In the genomic region with DNA sequence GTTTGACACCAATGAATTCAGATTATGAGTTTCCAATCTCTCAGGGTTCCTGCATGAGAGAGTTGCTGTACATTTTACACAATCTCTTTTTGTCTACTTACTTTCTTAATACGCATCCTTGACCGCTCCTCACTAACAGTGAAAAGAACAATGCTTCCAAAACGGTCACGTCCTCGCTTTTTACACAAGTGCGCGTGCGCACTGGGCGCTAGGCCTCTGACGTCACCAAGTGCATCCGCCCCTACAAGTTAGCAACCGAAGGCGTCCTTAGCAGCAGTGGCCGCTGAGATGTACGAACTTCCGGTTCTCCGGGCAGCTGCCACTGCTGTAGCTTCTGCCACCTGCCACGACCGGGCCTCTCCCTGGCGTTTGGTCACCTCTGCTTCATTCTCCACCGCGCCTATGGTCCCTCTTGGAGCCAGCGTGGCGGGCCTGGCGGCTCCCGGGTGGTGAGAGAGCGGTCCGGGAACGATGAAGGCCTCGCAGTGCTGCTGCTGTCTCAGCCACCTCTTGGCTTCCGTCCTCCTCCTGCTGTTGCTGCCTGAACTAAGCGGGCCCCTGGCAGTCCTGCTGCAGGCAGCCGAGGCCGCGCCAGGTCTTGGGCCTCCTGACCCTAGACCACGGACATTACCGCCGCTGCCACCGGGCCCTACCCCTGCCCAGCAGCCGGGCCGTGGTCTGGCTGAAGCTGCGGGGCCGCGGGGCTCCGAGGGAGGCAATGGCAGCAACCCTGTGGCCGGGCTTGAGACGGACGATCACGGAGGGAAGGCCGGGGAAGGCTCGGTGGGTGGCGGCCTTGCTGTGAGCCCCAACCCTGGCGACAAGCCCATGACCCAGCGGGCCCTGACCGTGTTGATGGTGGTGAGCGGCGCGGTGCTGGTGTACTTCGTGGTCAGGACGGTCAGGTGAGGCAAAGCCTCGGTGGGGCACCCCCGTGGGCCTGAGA, we compare ENCODE assay signal across 8 cellular contexts. TPM values are rescaled to one million over a fixed set of nuclear protein-coding genes. Genes with fewer than 3 reads are reported as not detected.
DNase-seq lines count a peak whose midpoint lies in the region; ATAC-seq and TF ChIP-seq lines count a peak whose summit lies in the region.

A gene (plus strand): TSS at position 315 of the 946 bp plus-strand sequence. CDS start 157 bp downstream, at position 472.

- peaks cover 18% of the 10 kb centered on the region for H3K4me1 Mint-ChIP-seq in activated T-helper 17 cell treated with anti-CD3 and anti-CD28 coated beads, Interleukin-2, amount 50 U/mL, for 72 hours
- H3K4me1 Mint-ChIP-seq in naive thymus-derived CD8-positive, alpha-beta T cell, result peaks cover 12 to 51% (median 38%) of the 10 kb centered on the region in 4 donors

- H3K36me3 Mint-ChIP-seq in activated T-helper 17 cell treated with anti-CD3 and anti-CD28 coated beads, Interleukin-2, amount 50 U/mL, for 72 hours (ENCODE audit: low read depth), result peaks cover 25% of the 10 kb centered on the region
- peaks cover 6 to 24% (median 17%) of the 10 kb centered on the region in 3 donors for H3K36me3 Mint-ChIP-seq in naive thymus-derived CD8-positive, alpha-beta T cell

- TF ChIP-seq CTCF in fibroblast of lung (conservative IDR thresholded peaks at IDR 0.05 in 1 of 2, IDR thresholded peaks at IDR 0.05 in 1 of 2; ENCODE audit: low read depth in 1 of 2, low read length in 2 of 2), result no peak

- H3K4me3 Mint-ChIP-seq in activated T-helper 17 cell treated with anti-CD3 and anti-CD28 coated beads, Interleukin-2, amount 50 U/mL, for 72 hours, result peak within 1 kb of the TSS; percentile 90
- peak within 1 kb of the TSS; percentile 95 to 100 (median 99) for H3K4me3 Mint-ChIP-seq in naive thymus-derived CD8-positive, alpha-beta T cell

- H3K79me2 ChIP-seq in Karpas-422 (ENCODE audit: low read length), result no peaks in the 10 kb centered on the region
- peaks cover 8% of the 10 kb centered on the region for H3K79me2 ChIP-seq in fibroblast of lung (ENCODE audit: control insufficient read depth, insufficient read depth, low read length)

- POLR2A ChIA-PET in naive thymus-derived CD8-positive, alpha-beta T cell (lab: Charles Lee), result interaction anchor here (0.6 to 1.4 kb wide), 3 partner anchors 9 to 455 kb away, joined by 3 to 6 read pairs (median 3); a partner anchor contains a TSS

- peak within 1 kb of the TSS; percentile 94 for H3K4me3 ChIP-seq in Karpas-422 (ENCODE audit: low read length)
- H3K4me3 ChIP-seq in fibroblast of lung (replicated peaks in 1 of 4; ENCODE audit: control extremely low read depth in 1 of 4, insufficient read depth in 1 of 4, low read depth in 3 of 4, low read length in 4 of 4), result peak within 1 kb of the TSS; percentile 72 to 91 (median 84)

- peaks cover 4% of the 10 kb centered on the region for H3K27me3 Mint-ChIP-seq in activated T-helper 17 cell treated with anti-CD3 and anti-CD28 coated beads, Interleukin-2, amount 50 U/mL, for 72 hours
- peaks cover 0 to 3% (median 0%) of the 10 kb centered on the region in 5 donors for H3K27me3 Mint-ChIP-seq in naive thymus-derived CD8-positive, alpha-beta T cell

- H3K4me1 ChIP-seq in Karpas-422 (ENCODE audit: low read length) (peaks cover 21% of the 10 kb centered on the region), fibroblast of lung (ENCODE audit: control insufficient read depth, extremely low read depth, insufficient read depth, low read length) (no peaks in the 10 kb centered on the region)

- H3K9me3 Mint-ChIP-seq in activated T-helper 17 cell treated with anti-CD3 and anti-CD28 coated beads, Interleukin-2, amount 50 U/mL, for 72 hours, result peaks cover 17% of the 10 kb centered on the region
- H3K9me3 Mint-ChIP-seq in naive thymus-derived CD8-positive, alpha-beta T cell, result peaks cover 11 to 25% (median 17%) of the 10 kb centered on the region in 9 donors

- DNase-seq in DMS79 treated with DMSO at 0.1 percent for 48 hours (lab: John Stamatoyannopoulos, UW), result peak; percentile 63
- peak; percentile 99 for DNase-seq in Karpas-422
- DNase-seq in RKO (ENCODE audit: low spot score), result peak; percentile 97
- peak; percentile 91 to 98 for DNase-seq in fibroblast of lung (ENCODE audit: low read depth in 2 of 2)
- DNase-seq in naive thymus-derived CD8-positive, alpha-beta T cell, result peak; percentile 84 to 98 (median 94)
- DNase-seq in stimulated activated naive CD4-positive, alpha-beta T cell (lab: John Stamatoyannopoulos, UW), result peak; percentile 91 to 97 (median 92)

- H4K20me1 ChIP-seq in Karpas-422 (ENCODE audit: insufficient read depth, low read depth, low read length), result no peaks in the 10 kb centered on the region
- no peaks in the 10 kb centered on the region for H4K20me1 ChIP-seq in fibroblast of lung (ENCODE audit: control insufficient read depth, extremely low read depth, insufficient read depth, low read length)

- peak within 1 kb of the TSS; percentile 96 for H3K27ac Mint-ChIP-seq in activated T-helper 17 cell treated with anti-CD3 and anti-CD28 coated beads, Interleukin-2, amount 50 U/mL, for 72 hours
- peak within 1 kb of the TSS; percentile 94 to 99 (median 98) for H3K27ac Mint-ChIP-seq in naive thymus-derived CD8-positive, alpha-beta T cell

- H3K27me3 ChIP-seq in Karpas-422 (ENCODE audit: low read length) (no peaks in the 10 kb centered on the region), fibroblast of lung (ENCODE audit: control insufficient read depth, insufficient read depth, low read length) (no peaks in the 10 kb centered on the region)

- H3K36me3 ChIP-seq in Karpas-422 (ENCODE audit: insufficient read depth, low read length) (no peaks in the 10 kb centered on the region), fibroblast of lung (ENCODE audit: control insufficient read depth, insufficient read depth, low read length) (no peaks in the 10 kb centered on the region)

- H3K27ac ChIP-seq in Karpas-422 (ENCODE audit: low read length) (no peak within 1 kb of the TSS), fibroblast of lung (ENCODE audit: insufficient read depth, low read length) (peak within 1 kb of the TSS; percentile 92)

- peak within 1 kb of the TSS; percentile 77 for H3K9ac ChIP-seq in Karpas-422 (ENCODE audit: low read length)
- peak within 1 kb of the TSS; percentile 85 for H3K9ac ChIP-seq in fibroblast of lung (ENCODE audit: insufficient read depth, low read length)

- ATAC-seq in GM21825 (IDR thresholded peaks at IDR 0.05; ENCODE audit: unreplicated experiment), result peak; percentile 98
- peak; percentile 96 for ATAC-seq in activated T-helper 17 cell treated with anti-CD3 and anti-CD28 coated beads, Interleukin-2, amount 50 U/mL, for 72 hours (replicated peaks)
- peak; percentile 86 to 91 for ATAC-seq in naive thymus-derived CD8-positive, alpha-beta T cell

- H3K4me2 ChIP-seq in Karpas-422 (ENCODE audit: low read depth, low read length, poor library complexity, severe bottlenecking), result peak within 1 kb of the TSS; percentile 72
- H3K4me2 ChIP-seq in fibroblast of lung (ENCODE audit: extremely low read depth, insufficient read depth, low read length), result peak within 1 kb of the TSS; percentile 94

- peaks cover 8% of the 10 kb centered on the region; the same call in 1 of the 2 replicates for H3K9me2 ChIP-seq in Karpas-422 (replicated peaks; ENCODE audit: insufficient read depth, low read length)

- H3K9me3 ChIP-seq in Karpas-422 (ENCODE audit: low read length) (no peaks in the 10 kb centered on the region), fibroblast of lung (ENCODE audit: control insufficient read depth, insufficient read depth, low read depth, low read length) (no peaks in the 10 kb centered on the region)

- H2AFZ ChIP-seq in Karpas-422 (ENCODE audit: low read length), result peak within 1 kb of the TSS; percentile 79; the same call in 1 of the 2 replicates
- peak within 1 kb of the TSS; percentile 98 for H2AFZ ChIP-seq in fibroblast of lung (ENCODE audit: low read length)

RNA-seq across cellular contexts. Expression of the gene that starts here (rescaled TPM):
- total RNA-seq in Karpas-422 (2014; rRNA removed; shearing (Covaris generic); ENCODE audit: low replicate concordance), result 4.8 and 9.4 TPM in 2 replicates
- total RNA-seq in activated T-helper 17 cell treated with anti-CD3 and anti-CD28 coated beads, Interleukin-2, amount 50 U/mL, for 72 hours, result 1 to 10 TPM; 6.4 to 7.4 TPM
- 14.9 and 20.0 TPM in 2 replicates for total RNA-seq in fibroblast of lung
- polyA plus RNA-seq in fibroblast of lung, result 7.9 and 9.6 TPM in 2 replicates
- polyA plus RNA-seq in fibroblast of lung (2012), result 9.3 and 11.2 TPM in 2 replicates
- polyA minus RNA-seq in fibroblast of lung (ENCODE audit: low replicate concordance), result 0.51 and 0.67 TPM in 2 replicates
- 1 to 10 TPM; 4.4 to 7.5 TPM for total RNA-seq in naive thymus-derived CD8-positive, alpha-beta T cell
- polyA plus RNA-seq in naive thymus-derived CD8-positive, alpha-beta T cell, result 1 to 10 TPM; 5.7 to 6.8 (median 6.0) TPM
